1 cellular context compared by ENCODE assay signal in the genomic region with DNA sequence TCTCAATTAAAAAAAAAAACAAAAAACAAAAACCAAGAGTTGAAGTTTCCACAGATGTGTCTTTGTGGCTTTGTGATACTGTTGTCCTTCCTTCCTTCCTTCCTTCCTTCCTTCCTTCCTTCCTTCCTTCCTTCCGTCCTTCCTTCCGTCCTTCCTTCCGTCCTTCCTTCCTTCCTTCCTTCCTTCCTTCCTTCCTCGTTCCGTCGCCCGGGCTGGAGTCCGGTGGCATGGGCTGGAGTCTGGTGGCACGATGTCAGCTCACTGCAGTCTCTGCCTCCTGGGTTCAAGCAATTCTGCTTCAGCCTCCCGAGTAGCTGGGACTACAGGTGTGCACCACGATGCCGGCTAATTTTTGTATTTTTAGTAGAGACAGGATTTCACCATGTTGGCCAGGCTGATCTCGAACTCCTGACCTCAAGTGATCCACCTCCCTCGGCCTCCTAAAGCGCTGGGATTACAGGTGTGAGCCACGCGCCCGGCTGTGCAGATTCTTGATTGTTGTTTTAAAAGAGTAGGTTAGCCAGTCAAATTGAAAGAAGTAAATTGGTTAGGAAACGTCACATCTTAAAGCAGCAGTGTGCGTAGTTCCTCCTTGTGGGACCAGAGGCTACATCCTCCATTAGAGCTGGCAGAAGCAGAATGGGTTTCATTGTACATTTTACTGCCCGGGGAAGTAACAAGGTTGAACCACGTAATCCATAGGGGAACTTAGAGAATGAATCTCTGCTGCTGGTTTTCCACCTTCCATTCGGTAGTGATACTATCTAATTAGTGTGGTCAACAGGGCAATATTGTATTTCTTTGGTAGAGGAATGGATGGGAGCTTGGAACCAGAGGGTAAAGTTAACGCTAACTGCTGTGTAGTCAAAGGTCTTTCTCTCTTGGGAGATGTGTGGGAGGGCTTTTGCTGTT.
TF ChIP-seq lines count a peak whose summit lies in the region.

No MANE protein-coding gene starts in this region.

TF ChIP-seq in GM12878, 131 proteins besides CTCF, POLR2A, EP300 and RAD21 (continued from another document and continues in another):
- TF ChIP-seq SKIL (IDR thresholded peaks at IDR 0.05; ENCODE audit: low read depth, poor library complexity, severe bottlenecking) = peak; percentile 70
- no peak for TF ChIP-seq EZH2 (IDR thresholded peaks at IDR 0.05; ENCODE audit: borderline replicate concordance, control insufficient read depth, low read depth, low read length)
- TF ChIP-seq, protein P1, sequence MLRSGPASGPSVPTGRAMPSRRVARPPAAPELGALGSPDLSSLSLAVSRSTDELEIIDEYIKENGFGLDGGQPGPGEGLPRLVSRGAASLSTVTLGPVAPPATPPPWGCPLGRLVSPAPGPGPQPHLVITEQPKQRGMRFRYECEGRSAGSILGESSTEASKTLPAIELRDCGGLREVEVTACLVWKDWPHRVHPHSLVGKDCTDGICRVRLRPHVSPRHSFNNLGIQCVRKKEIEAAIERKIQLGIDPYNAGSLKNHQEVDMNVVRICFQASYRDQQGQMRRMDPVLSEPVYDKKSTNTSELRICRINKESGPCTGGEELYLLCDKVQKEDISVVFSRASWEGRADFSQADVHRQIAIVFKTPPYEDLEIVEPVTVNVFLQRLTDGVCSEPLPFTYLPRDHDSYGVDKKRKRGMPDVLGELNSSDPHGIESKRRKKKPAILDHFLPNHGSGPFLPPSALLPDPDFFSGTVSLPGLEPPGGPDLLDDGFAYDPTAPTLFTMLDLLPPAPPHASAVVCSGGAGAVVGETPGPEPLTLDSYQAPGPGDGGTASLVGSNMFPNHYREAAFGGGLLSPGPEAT (IDR thresholded peaks at IDR 0.05; ENCODE audit: low read depth) = peak; percentile 62; the same call in 1 of the 2 replicates
- TF ChIP-seq TCF12 (IDR thresholded peaks at IDR 0.05; ENCODE audit: low read depth, low read length) = 0 out of 2 replicates have a peak, but pooled peaks have one; percentile 11
- TF ChIP-seq TBL1XR1 (IDR thresholded peaks at IDR 0.05; ENCODE audit: low read depth, low read length) = 0 out of 2 replicates have a peak, but pooled peaks have one; percentile 44
- no peak for TF ChIP-seq SMAD5 (IDR thresholded peaks at IDR 0.05; ENCODE audit: low read depth)
- peak; percentile 58; the same call in 1 of the 2 replicates for TF ChIP-seq TCF3 (IDR thresholded peaks at IDR 0.05; ENCODE audit: borderline replicate concordance, insufficient read depth, low read depth, low read length)
- peak; percentile 25; the same call in 1 of the 2 replicates for TF ChIP-seq ZNF217 (IDR thresholded peaks at IDR 0.05)
- no peak for TF ChIP-seq ZSCAN29 (IDR thresholded peaks at IDR 0.05)
- TF ChIP-seq ATF7 (IDR thresholded peaks at IDR 0.05; ENCODE audit: low read depth) = peak; percentile 62
- TF ChIP-seq YY1 (IDR thresholded peaks at IDR 0.05; ENCODE audit: low read depth, low read length) = peak; percentile 68
- peak; percentile 19; the same call in 1 of the 3 replicates for TF ChIP-seq POU2F2 (IDR thresholded peaks at IDR 0.05; ENCODE audit: borderline replicate concordance, low read depth, low read length)
- peak; percentile 72; the same call in 1 of the 2 replicates for TF ChIP-seq JUND (IDR thresholded peaks at IDR 0.05; ENCODE audit: low read depth, low read length)
- no peak for TF ChIP-seq CHD1 (IDR thresholded peaks at IDR 0.05; ENCODE audit: low read depth, low read length)
- TF ChIP-seq, protein P2, sequence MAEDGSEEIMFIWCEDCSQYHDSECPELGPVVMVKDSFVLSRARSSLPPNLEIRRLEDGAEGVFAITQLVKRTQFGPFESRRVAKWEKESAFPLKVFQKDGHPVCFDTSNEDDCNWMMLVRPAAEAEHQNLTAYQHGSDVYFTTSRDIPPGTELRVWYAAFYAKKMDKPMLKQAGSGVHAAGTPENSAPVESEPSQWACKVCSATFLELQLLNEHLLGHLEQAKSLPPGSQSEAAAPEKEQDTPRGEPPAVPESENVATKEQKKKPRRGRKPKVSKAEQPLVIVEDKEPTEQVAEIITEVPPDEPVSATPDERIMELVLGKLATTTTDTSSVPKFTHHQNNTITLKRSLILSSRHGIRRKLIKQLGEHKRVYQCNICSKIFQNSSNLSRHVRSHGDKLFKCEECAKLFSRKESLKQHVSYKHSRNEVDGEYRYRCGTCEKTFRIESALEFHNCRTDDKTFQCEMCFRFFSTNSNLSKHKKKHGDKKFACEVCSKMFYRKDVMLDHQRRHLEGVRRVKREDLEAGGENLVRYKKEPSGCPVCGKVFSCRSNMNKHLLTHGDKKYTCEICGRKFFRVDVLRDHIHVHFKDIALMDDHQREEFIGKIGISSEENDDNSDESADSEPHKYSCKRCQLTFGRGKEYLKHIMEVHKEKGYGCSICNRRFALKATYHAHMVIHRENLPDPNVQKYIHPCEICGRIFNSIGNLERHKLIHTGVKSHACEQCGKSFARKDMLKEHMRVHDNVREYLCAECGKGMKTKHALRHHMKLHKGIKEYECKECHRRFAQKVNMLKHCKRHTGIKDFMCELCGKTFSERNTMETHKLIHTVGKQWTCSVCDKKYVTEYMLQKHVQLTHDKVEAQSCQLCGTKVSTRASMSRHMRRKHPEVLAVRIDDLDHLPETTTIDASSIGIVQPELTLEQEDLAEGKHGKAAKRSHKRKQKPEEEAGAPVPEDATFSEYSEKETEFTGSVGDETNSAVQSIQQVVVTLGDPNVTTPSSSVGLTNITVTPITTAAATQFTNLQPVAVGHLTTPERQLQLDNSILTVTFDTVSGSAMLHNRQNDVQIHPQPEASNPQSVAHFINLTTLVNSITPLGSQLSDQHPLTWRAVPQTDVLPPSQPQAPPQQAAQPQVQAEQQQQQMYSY (CRISPR knock-in tag; IDR thresholded peaks at IDR 0.05) = no peak
- TF ChIP-seq E2F8 (IDR thresholded peaks at IDR 0.05; ENCODE audit: low read depth, partially characterized antibody) = no peak
- TF ChIP-seq BCL11A (IDR thresholded peaks at IDR 0.05; ENCODE audit: low read depth, low read length) = peak; percentile 67; the same call in 1 of the 2 replicates
- TF ChIP-seq BHLHE40 (IDR thresholded peaks at IDR 0.05; ENCODE audit: borderline replicate concordance in 1 of 2, low read depth in 2 of 2, low read length in 1 of 2) = peak in 1 of 2 experiments; percentile 54; a peak in 1 of 4 replicates
- TF ChIP-seq RUNX3 (IDR thresholded peaks at IDR 0.05; ENCODE audit: low read length) = peak; percentile 71
- TF ChIP-seq BACH1 (IDR thresholded peaks at IDR 0.05; ENCODE audit: borderline replicate concordance) = 0 out of 2 replicates have a peak, but pooled peaks have one; percentile 52
- TF ChIP-seq, protein P3, sequence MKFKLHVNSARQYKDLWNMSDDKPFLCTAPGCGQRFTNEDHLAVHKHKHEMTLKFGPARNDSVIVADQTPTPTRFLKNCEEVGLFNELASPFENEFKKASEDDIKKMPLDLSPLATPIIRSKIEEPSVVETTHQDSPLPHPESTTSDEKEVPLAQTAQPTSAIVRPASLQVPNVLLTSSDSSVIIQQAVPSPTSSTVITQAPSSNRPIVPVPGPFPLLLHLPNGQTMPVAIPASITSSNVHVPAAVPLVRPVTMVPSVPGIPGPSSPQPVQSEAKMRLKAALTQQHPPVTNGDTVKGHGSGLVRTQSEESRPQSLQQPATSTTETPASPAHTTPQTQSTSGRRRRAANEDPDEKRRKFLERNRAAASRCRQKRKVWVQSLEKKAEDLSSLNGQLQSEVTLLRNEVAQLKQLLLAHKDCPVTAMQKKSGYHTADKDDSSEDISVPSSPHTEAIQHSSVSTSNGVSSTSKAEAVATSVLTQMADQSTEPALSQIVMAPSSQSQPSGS (IDR thresholded peaks at IDR 0.05; ENCODE audit: low read length) = 0 out of 2 replicates have a peak, but pooled peaks have one; percentile 41
- TF ChIP-seq TCF7 (IDR thresholded peaks at IDR 0.05; ENCODE audit: borderline replicate concordance) = no peak
- TF ChIP-seq MTA3 (IDR thresholded peaks at IDR 0.05; ENCODE audit: borderline replicate concordance, low read length) = no peak
- TF ChIP-seq SP1 (IDR thresholded peaks at IDR 0.05; ENCODE audit: low read depth, low read length) = peak; percentile 31
- peak; percentile 89 for TF ChIP-seq JUNB (IDR thresholded peaks at IDR 0.05)
- TF ChIP-seq WRNIP1 (IDR thresholded peaks at IDR 0.05; ENCODE audit: borderline replicate concordance, low read depth, low read length) = no peak
- no peak for TF ChIP-seq RCOR1 (conservative IDR thresholded peaks at IDR 0.05; ENCODE audit: low read depth, low read length)
- peak; percentile 55 for TF ChIP-seq MEF2B (IDR thresholded peaks at IDR 0.05; ENCODE audit: partially characterized antibody, poor library complexity, severe bottlenecking)
- TF ChIP-seq, protein P4, sequence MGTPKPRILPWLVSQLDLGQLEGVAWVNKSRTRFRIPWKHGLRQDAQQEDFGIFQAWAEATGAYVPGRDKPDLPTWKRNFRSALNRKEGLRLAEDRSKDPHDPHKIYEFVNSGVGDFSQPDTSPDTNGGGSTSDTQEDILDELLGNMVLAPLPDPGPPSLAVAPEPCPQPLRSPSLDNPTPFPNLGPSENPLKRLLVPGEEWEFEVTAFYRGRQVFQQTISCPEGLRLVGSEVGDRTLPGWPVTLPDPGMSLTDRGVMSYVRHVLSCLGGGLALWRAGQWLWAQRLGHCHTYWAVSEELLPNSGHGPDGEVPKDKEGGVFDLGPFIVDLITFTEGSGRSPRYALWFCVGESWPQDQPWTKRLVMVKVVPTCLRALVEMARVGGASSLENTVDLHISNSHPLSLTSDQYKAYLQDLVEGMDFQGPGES (IDR thresholded peaks at IDR 0.05) = no peak
- TF ChIP-seq IKZF1 (conservative IDR thresholded peaks at IDR 0.05) = peak; percentile 74
- no peak for TF ChIP-seq SREBF1 (IDR thresholded peaks at IDR 0.05; ENCODE audit: low read length)
- TF ChIP-seq CREM (IDR thresholded peaks at IDR 0.05; ENCODE audit: low read depth) = peak; percentile 90
- TF ChIP-seq, protein P5, sequence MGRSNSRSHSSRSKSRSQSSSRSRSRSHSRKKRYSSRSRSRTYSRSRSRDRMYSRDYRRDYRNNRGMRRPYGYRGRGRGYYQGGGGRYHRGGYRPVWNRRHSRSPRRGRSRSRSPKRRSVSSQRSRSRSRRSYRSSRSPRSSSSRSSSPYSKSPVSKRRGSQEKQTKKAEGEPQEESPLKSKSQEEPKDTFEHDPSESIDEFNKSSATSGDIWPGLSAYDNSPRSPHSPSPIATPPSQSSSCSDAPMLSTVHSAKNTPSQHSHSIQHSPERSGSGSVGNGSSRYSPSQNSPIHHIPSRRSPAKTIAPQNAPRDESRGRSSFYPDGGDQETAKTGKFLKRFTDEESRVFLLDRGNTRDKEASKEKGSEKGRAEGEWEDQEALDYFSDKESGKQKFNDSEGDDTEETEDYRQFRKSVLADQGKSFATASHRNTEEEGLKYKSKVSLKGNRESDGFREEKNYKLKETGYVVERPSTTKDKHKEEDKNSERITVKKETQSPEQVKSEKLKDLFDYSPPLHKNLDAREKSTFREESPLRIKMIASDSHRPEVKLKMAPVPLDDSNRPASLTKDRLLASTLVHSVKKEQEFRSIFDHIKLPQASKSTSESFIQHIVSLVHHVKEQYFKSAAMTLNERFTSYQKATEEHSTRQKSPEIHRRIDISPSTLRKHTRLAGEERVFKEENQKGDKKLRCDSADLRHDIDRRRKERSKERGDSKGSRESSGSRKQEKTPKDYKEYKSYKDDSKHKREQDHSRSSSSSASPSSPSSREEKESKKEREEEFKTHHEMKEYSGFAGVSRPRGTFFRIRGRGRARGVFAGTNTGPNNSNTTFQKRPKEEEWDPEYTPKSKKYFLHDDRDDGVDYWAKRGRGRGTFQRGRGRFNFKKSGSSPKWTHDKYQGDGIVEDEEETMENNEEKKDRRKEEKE (IDR thresholded peaks at IDR 0.05) = no peak
- TF ChIP-seq, protein P6, sequence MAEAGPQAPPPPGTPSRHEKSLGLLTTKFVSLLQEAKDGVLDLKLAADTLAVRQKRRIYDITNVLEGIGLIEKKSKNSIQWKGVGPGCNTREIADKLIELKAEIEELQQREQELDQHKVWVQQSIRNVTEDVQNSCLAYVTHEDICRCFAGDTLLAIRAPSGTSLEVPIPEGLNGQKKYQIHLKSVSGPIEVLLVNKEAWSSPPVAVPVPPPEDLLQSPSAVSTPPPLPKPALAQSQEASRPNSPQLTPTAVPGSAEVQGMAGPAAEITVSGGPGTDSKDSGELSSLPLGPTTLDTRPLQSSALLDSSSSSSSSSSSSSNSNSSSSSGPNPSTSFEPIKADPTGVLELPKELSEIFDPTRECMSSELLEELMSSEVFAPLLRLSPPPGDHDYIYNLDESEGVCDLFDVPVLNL (IDR thresholded peaks at IDR 0.05; ENCODE audit: low read depth, low read length) = no peak
- no peak for TF ChIP-seq NFXL1 (IDR thresholded peaks at IDR 0.05; ENCODE audit: borderline replicate concordance)
- TF ChIP-seq TAF1 (IDR thresholded peaks at IDR 0.05; ENCODE audit: borderline replicate concordance, low read depth, low read length) = no peak
